ENCODE assay signal across 8 cellular contexts in genomic region chr1:228691926-228692325, GRCh38. TPM values are rescaled to one million over a fixed set of nuclear protein-coding genes. Genes with fewer than 3 reads are reported as not detected.
A peak's percentile ranks its signal among the peaks of the same experiment; 100 is the strongest.
DNase-seq lines count a peak whose midpoint lies in the region; ATAC-seq and TF ChIP-seq lines count a peak whose summit lies in the region.

No MANE protein-coding gene starts in this region.

- no TSS peak for BruUV-seq in HCT116 (replicated peaks; lab: Mats Ljungman, UMichigan)

- H3K36me3 ChIP-seq in HCT116 (ENCODE audit: control insufficient read depth in 1 of 2, insufficient read depth in 2 of 2, low read length in 2 of 2) = no peaks in the 10 kb centered on the region

- H2AFZ ChIP-seq in HCT116 (ENCODE audit: low read depth, low read length, poor library complexity, severe bottlenecking) = peak overlapping the region; percentile 41

- DNase-seq in COLO829 (ENCODE audit: low spot score) (peak; percentile 51), HCT116 (ENCODE audit: low read depth, low spot score) (peak; percentile 67), NCI-H774 (lab: John Stamatoyannopoulos, UW) (peak; percentile 47), cardiac fibroblast (ENCODE audit: low read depth in 2 of 2) (peak; percentile 56 to 74), medulla oblongata (ENCODE audit: extremely low spot score) (peak; percentile 54), GM19240 (ENCODE audit: insufficient read length, low spot score) (no peak)

- CTCF ChIA-PET in HCT116 (lab: Charles Lee) = interaction anchor here (0.9 to 3.8 kb wide), 9 partner anchors 27 to 729 kb away, joined by 3 to 35 read pairs (median 8); no protein-coding TSS in a partner anchor

- no peaks in the 10 kb centered on the region for H4K20me1 ChIP-seq in HCT116 (ENCODE audit: insufficient read depth)

- H3K9ac ChIP-seq in HCT116 (ENCODE audit: low read length) = no peak overlapping the region

- RAD21 ChIA-PET in HCT116 (lab: Charles Lee; ENCODE audit: low non-redundant PET in 1 of 2, low total read pairs in 2 of 2, uncharacterized antibody in 2 of 2, unreplicated experiment in 2 of 2) = no interaction called here

- H3K4me3 ChIP-seq in HCT116 (replicated peaks in 1 of 2; ENCODE audit: low read depth in 1 of 2, low read length in 2 of 2) (no peak overlapping the region), cardiac fibroblast (replicated peaks in 1 of 2; ENCODE audit: low read depth in 2 of 2, low read length in 2 of 2) (no peak overlapping the region)

- ATAC-seq in HCT116 = peak; percentile 82
- ATAC-seq in GM18868 (IDR thresholded peaks at IDR 0.05; ENCODE audit: unreplicated experiment) = no peak
- ATAC-seq in GM19035 (IDR thresholded peaks at IDR 0.05; ENCODE audit: unreplicated experiment) = no peak

- no peaks in the 10 kb centered on the region for H3K79me2 ChIP-seq in HCT116 (ENCODE audit: insufficient read depth, low read length)

- H3K9me2 ChIP-seq in HCT116 (ENCODE audit: insufficient read depth) = no peaks in the 10 kb centered on the region

- no peak for TF ChIP-seq POLR2A in HCT116 (IDR thresholded peaks at IDR 0.05; ENCODE audit: borderline replicate concordance, extremely low read depth, insufficient read depth, insufficient read length)

- peak; percentile 90 for TF ChIP-seq RAD21 in HCT116 (IDR thresholded peaks at IDR 0.05; ENCODE audit: low read depth)

- no peak overlapping the region; the same call in 1 of the 2 replicates for H3K4me2 ChIP-seq in HCT116 (ENCODE audit: low read length)

- peak; percentile 39 to 80 (median 65) for TF ChIP-seq CTCF in HCT116 (IDR thresholded peaks at IDR 0.05 in 2 of 3, conservative IDR thresholded peaks at IDR 0.05 in 1 of 3; ENCODE audit: borderline replicate concordance in 1 of 3, insufficient read depth in 1 of 3, low read depth in 2 of 3, low read length in 2 of 3)
- peak; percentile 15 for TF ChIP-seq CTCF in cardiac fibroblast (IDR thresholded peaks at IDR 0.05; ENCODE audit: low read depth, low read length)

- H3K4me1 ChIP-seq in HCT116 (ENCODE audit: control insufficient read depth in 1 of 2, insufficient read depth in 2 of 2, low read length in 2 of 2) = peaks cover 4 to 10% of the 10 kb centered on the region in 2 experiments; a peak in 3 of 4 replicates

- no peaks in the 10 kb centered on the region for H3K9me3 ChIP-seq in HCT116 (ENCODE audit: control insufficient read depth in 1 of 2, insufficient read depth in 1 of 2, low read depth in 1 of 2, low read length in 2 of 2)

- POLR2A ChIA-PET in HCT116 (lab: Charles Lee) = no interaction called here

- no peak overlapping the region for H3K27ac ChIP-seq in HCT116 (ENCODE audit: low read depth, low read length)

- peaks cover 6% of the 10 kb centered on the region; the same call in 1 of the 2 replicates for H3K27me3 ChIP-seq in HCT116 (ENCODE audit: insufficient read depth, low read length)

- intact Hi-C loops in HCT116 (cut with micrococcal nuclease) = loop anchor here (1.0 to 10.0 kb wide), 4 partner anchors 465 to 793 kb away; no protein-coding TSS in a partner anchor

TF ChIP-seq in HCT116, 20 proteins besides CTCF, POLR2A, EP300 and RAD21:
- TF ChIP-seq ZFX (IDR thresholded peaks at IDR 0.05) (no peak), EZH2 (IDR thresholded peaks at IDR 0.05) (no peak), CBX3 (IDR thresholded peaks at IDR 0.05; ENCODE audit: low read depth) (no peak), ZNF274 (IDR thresholded peaks at IDR 0.05; ENCODE audit: low read depth, low read length) (no peak)
TF ChIP-seq in HCT116: peak in this region for 0.

RNA-seq across cellular contexts. Expression of gene RHOU, which starts 43.4 kb away (rescaled TPM):
- total RNA-seq in HCT116 (2021; ENCODE audit: unreplicated experiment) = 4.0 TPM
- polyA plus RNA-seq in HCT116 (2012) = 0.37 and 0.62 TPM in 2 replicates
